17 cellular contexts compared by ENCODE assay signal in genomic region chr12:131443019-131444000, GRCh38.
"Had no signal": no experiment of that assay in that cellular context is flagged by ENCODE, and none has a peak within 500 bp of the region (broad histone marks: within the 10 kb centered on the region; RNA-seq: fewer than 3 reads in every experiment).

No MANE protein-coding gene starts in this region.

- H3K27me3 ChIP-seq: colonic mucosa, right atrium auricular region, transverse colon, upper lobe of right lung, uterus had no signal

- H3K4me1 ChIP-seq: colonic mucosa, esophagus squamous epithelium, prostate gland, right atrium auricular region, sigmoid colon, transverse colon, upper lobe of right lung, uterus had no signal

- ATAC-seq: left lobe of liver; stimulated activated naive CD8-positive, alpha-beta T cell treated with anti-CD3 and anti-CD28 coated beads, Interleukin-15, Interleukin-2, amounts not matched to agents 100 U/mL and 50 U/mL, for 24 hours had no signal

- H3K36me3 ChIP-seq: colonic mucosa, esophagus squamous epithelium, prostate gland, right atrium auricular region, sigmoid colon, transverse colon, upper lobe of right lung, uterus had no signal

- DNase-seq: colonic mucosa; effector memory CD4-positive, alpha-beta T cell; erythroblast; esophagus squamous epithelium; foreskin melanocyte; glutamatergic neuron; hypothalamus; immature natural killer cell; sigmoid colon; stimulated activated CD4-positive, alpha-beta T cell treated with anti-CD3 and anti-CD28 coated beads, Interleukin-4, amount 100 ng/mL, for 4 hours; stimulated activated naive CD8-positive, alpha-beta T cell treated with anti-CD3 and anti-CD28 coated beads, Interleukin-15, Interleukin-2, amounts not matched to agents 100 U/mL and 50 U/mL, for 24 hours; transverse colon; upper lobe of right lung; uterus had no signal

- H3K9me3 ChIP-seq: colonic mucosa, prostate gland, right atrium auricular region, sigmoid colon, transverse colon, upper lobe of right lung, uterus had no signal

- H3K4me3 ChIP-seq: colonic mucosa, esophagus squamous epithelium, prostate gland, right atrium auricular region, sigmoid colon, transverse colon, upper lobe of right lung, uterus had no signal

- H3K27ac ChIP-seq: colonic mucosa, esophagus squamous epithelium, prostate gland, right atrium auricular region, sigmoid colon, transverse colon, upper lobe of right lung, uterus had no signal
